In the genomic region with DNA sequence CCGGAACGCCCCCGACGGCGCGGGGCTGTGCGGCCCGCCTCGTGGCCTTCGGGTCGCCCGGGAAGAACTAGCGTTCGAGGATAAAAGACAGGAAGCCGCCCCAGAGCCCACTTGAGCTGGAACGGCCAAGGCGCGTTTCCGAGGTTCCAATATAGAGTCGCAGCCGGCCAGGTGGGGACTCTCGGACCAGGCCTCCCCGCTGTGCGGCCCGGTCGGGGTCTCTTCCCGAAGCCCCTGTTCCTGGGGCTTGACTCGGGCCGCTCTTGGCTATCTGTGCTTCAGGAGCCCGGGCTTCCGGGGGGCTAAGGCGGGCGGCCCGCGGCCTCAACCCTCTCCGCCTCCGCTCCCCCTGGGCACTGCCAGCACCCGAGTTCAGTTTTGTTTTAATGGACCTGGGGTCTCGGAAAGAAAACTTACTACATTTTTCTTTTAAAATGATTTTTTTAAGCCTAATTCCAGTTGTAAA, we compare ENCODE assay signal across 8 cellular contexts.
DNase-seq lines count a peak whose midpoint lies in the region; ATAC-seq, FAIRE-seq and TF ChIP-seq lines count a peak whose summit lies in the region.

No MANE protein-coding gene starts in this region.

- peaks cover 64% of the 10 kb centered on the region for H3K4me1 Mint-ChIP-seq in stimulated activated naive CD8-positive, alpha-beta T cell treated with anti-CD3 and anti-CD28 coated beads, Interleukin-15, Interleukin-2, amounts not matched to agents 100 ng/mL and 50 ng/mL, for 24 hours (ENCODE audit: low read depth)
- H3K4me1 Mint-ChIP-seq in mesothelial cell of epicardium: peaks cover 28% of the 10 kb centered on the region

- peaks cover 6% of the 10 kb centered on the region for H3K27me3 Mint-ChIP-seq in stimulated activated naive CD8-positive, alpha-beta T cell treated with anti-CD3 and anti-CD28 coated beads, Interleukin-15, Interleukin-2, amounts not matched to agents 100 ng/mL and 50 ng/mL, for 24 hours
- H3K27me3 Mint-ChIP-seq in mesothelial cell of epicardium (ENCODE audit: low read depth): peaks cover 43% of the 10 kb centered on the region

- no peak for FAIRE-seq in GM19239 (lab: Jason Lieb, UNC)

- H3K4me3 ChIP-seq in astrocyte of the cerebellum (ENCODE audit: low read depth, low read length): peak overlapping the region; percentile 89

- no peak for DNase-seq in stimulated activated naive CD8-positive, alpha-beta T cell treated with anti-CD3 and anti-CD28 coated beads, Interleukin-15, Interleukin-2, amounts not matched to agents 100 U/mL and 50 U/mL, for 24 hours
- DNase-seq in astrocyte of the cerebellum (ENCODE audit: low read depth): no peak
- DNase-seq in mesothelial cell of epicardium (ENCODE audit: low spot score in 2 of 2, unreplicated experiment in 2 of 2): no peak
- no peak for DNase-seq in NCI-H2081 (lab: John Stamatoyannopoulos, UW)
- DNase-seq in NK-92 treated with Interleukin-12 subunit alpha and Interleukin-12 subunit beta, amount 100 ng/mL, for 24 hours (lab: John Stamatoyannopoulos, UW): no peak
- DNase-seq in GM19239 (ENCODE audit: insufficient read length, low spot score): no peak

- H3K36me3 Mint-ChIP-seq in stimulated activated naive CD8-positive, alpha-beta T cell treated with anti-CD3 and anti-CD28 coated beads, Interleukin-15, Interleukin-2, amounts not matched to agents 100 ng/mL and 50 ng/mL, for 24 hours (ENCODE audit: low read depth): peaks cover 18% of the 10 kb centered on the region
- no peaks in the 10 kb centered on the region for H3K36me3 Mint-ChIP-seq in mesothelial cell of epicardium

- peak overlapping the region; percentile 90 for H3K4me3 Mint-ChIP-seq in stimulated activated naive CD8-positive, alpha-beta T cell treated with anti-CD3 and anti-CD28 coated beads, Interleukin-15, Interleukin-2, amounts not matched to agents 100 ng/mL and 50 ng/mL, for 24 hours
- H3K4me3 Mint-ChIP-seq in mesothelial cell of epicardium: peak overlapping the region; percentile 68

- in situ Hi-C loops in astrocyte of the cerebellum (cut with HindIII; ENCODE audit: low sequenced_read_pairs): loop anchor here (10.0 kb wide), 1 partner anchor 945 kb away; no protein-coding TSS in a partner anchor

- no peak for ATAC-seq in stimulated activated naive CD8-positive, alpha-beta T cell treated with anti-CD3 and anti-CD28 coated beads, Interleukin-15, Interleukin-2, amounts not matched to agents 100 U/mL and 50 U/mL, for 24 hours
- ATAC-seq in HG03108 (IDR thresholded peaks at IDR 0.05; ENCODE audit: unreplicated experiment): no peak

- TF ChIP-seq CTCF in astrocyte of the cerebellum (IDR thresholded peaks at IDR 0.05; ENCODE audit: low read depth, low read length, missing control alignments) (no peak), mesothelial cell of epicardium (IDR thresholded peaks at IDR 0.05; ENCODE audit: unreplicated experiment) (peak; percentile 50)

- no peak overlapping the region for H3K27ac Mint-ChIP-seq in stimulated activated naive CD8-positive, alpha-beta T cell treated with anti-CD3 and anti-CD28 coated beads, Interleukin-15, Interleukin-2, amounts not matched to agents 100 ng/mL and 50 ng/mL, for 24 hours
- H3K27ac Mint-ChIP-seq in mesothelial cell of epicardium: no peak overlapping the region

- H3K9me3 Mint-ChIP-seq in stimulated activated naive CD8-positive, alpha-beta T cell treated with anti-CD3 and anti-CD28 coated beads, Interleukin-15, Interleukin-2, amounts not matched to agents 100 ng/mL and 50 ng/mL, for 24 hours: no peaks in the 10 kb centered on the region
- H3K9me3 Mint-ChIP-seq in mesothelial cell of epicardium: no peaks in the 10 kb centered on the region
